8 cellular contexts compared by ENCODE assay signal in genomic region chr2:187553908-187554703, GRCh38. TPM values are rescaled to one million over a fixed set of nuclear protein-coding genes. Genes with fewer than 3 reads are reported as not detected.
DNase-seq lines count a peak whose midpoint lies in the region; ATAC-seq and TF ChIP-seq lines count a peak whose summit lies in the region.

TFPI (minus strand) TSS chr2:187554435; CDS start chr2:187503768, 50,667 bp downstream.

- peak within 1 kb of the TSS; percentile 25 for H3K4me3 ChIP-seq in AG09309 (ENCODE audit: control insufficient read depth, low read depth, low read length)
- no peak within 1 kb of the TSS; the same call in 1 of the 2 replicates for H3K4me3 ChIP-seq in Jurkat, Clone E6-1 (ENCODE audit: low read length)

- in situ Hi-C loops in T47D (cut with HindIII; ENCODE audit: low pct_unique_long_range_greater_than_20kb, low sequenced_read_pairs), result no loop called here

- no peak for DNase-seq in AG09309 (ENCODE audit: low read depth)
- DNase-seq in Jurkat, Clone E6-1 (ENCODE audit: low read depth, low spot score), result peak; percentile 7
- peak; percentile 7 to 12 for DNase-seq in T47D (ENCODE audit: low read depth in 1 of 2, low spot score in 1 of 2)
- peak; percentile 67 for DNase-seq in kidney glomerular epithelial cell (lab: John Stamatoyannopoulos, UW)
- DNase-seq in stimulated activated CD4-positive, alpha-beta T cell treated with anti-CD3 and anti-CD28 coated beads, Interleukin-4, amount 100 ng/mL, for 1 hour, result no peak
- DNase-seq in NCI-H146 (lab: John Stamatoyannopoulos, UW), result no peak

- TF ChIP-seq CTCF in AG09309 (IDR thresholded peaks at IDR 0.05; ENCODE audit: control insufficient read depth, insufficient read depth, low read depth, low read length, missing control alignments) (no peak), subcutaneous adipose tissue (IDR thresholded peaks at IDR 0.05; ENCODE audit: low read depth) (no peak)

- no peak for ATAC-seq in GM21423 (IDR thresholded peaks at IDR 0.05; ENCODE audit: unreplicated experiment)

RNA-seq across cellular contexts. Expression of gene TFPI, which starts in this region (rescaled TPM):
- polyA plus RNA-seq in Jurkat, Clone E6-1 (2012; ENCODE audit: insufficient read depth, insufficient read length), result not detected
- 100 to 1,000 TPM in 2 of 4 donors, 10 to 100 TPM in 2; 68.9 to 219 (median 108) TPM for total RNA-seq in subcutaneous adipose tissue

Comparison
In these comparisons a context has a peak if more than half of its experiments do, and no peak if none do; other contexts are left out.
1. DNase-seq: peak in Jurkat, Clone E6-1 (single experiment), T47D (2 of 2) and kidney glomerular epithelial cell (single experiment); none in AG09309 (single experiment), stimulated activated CD4-positive, alpha-beta T cell treated with anti-CD3 and anti-CD28 coated beads, Interleukin-4, amount 100 ng/mL, for 1 hour (single experiment) and NCI-H146 (single experiment).